In the genomic region with DNA sequence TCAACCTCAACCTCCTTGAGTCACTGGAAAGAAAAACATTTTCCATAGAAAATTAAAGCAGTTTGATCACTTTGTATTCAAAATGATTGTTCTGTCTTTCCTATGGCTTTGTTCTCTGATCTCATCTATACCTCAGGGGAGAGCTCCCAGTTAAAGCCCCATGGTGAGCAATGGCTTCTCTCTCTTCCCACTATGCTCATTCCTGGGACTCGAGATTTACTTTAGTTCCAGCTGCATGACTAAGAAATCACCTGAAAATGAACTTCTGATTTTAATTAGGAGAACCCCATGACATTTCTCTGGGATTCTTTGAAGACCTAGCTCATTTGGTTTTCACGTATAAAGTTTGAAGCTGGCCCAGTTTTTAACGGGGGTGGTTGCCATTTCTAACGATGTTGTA, we compare ENCODE assay signal across 5 cellular contexts.
"Had no signal": no experiment of that assay in that cellular context is flagged by ENCODE, and none has a peak within 500 bp of the region (broad histone marks: within the 10 kb centered on the region; RNA-seq: fewer than 3 reads in every experiment).

No MANE protein-coding gene starts in this region.

- DNase-seq: H9, HCEC 1CT, KBM-7 had no signal

- ATAC-seq: GM23338 had no signal

- H3K4me3 Mint-ChIP-seq: GM23338, H9, IgD-negative memory B cell had no signal

- H3K27ac Mint-ChIP-seq: GM23338, H9, IgD-negative memory B cell had no signal

- H3K36me3 Mint-ChIP-seq: IgD-negative memory B cell had no signal

- H3K4me1 Mint-ChIP-seq: IgD-negative memory B cell had no signal

- H3K27me3 Mint-ChIP-seq: IgD-negative memory B cell had no signal

- H3K4me3 ChIP-seq: GM23338 had no signal

- H3K9me3 Mint-ChIP-seq: GM23338, H9 had no signal

- H3K4me2 ChIP-seq: GM23338 had no signal

- H2AFZ ChIP-seq: GM23338 had no signal
